In the genomic region with DNA sequence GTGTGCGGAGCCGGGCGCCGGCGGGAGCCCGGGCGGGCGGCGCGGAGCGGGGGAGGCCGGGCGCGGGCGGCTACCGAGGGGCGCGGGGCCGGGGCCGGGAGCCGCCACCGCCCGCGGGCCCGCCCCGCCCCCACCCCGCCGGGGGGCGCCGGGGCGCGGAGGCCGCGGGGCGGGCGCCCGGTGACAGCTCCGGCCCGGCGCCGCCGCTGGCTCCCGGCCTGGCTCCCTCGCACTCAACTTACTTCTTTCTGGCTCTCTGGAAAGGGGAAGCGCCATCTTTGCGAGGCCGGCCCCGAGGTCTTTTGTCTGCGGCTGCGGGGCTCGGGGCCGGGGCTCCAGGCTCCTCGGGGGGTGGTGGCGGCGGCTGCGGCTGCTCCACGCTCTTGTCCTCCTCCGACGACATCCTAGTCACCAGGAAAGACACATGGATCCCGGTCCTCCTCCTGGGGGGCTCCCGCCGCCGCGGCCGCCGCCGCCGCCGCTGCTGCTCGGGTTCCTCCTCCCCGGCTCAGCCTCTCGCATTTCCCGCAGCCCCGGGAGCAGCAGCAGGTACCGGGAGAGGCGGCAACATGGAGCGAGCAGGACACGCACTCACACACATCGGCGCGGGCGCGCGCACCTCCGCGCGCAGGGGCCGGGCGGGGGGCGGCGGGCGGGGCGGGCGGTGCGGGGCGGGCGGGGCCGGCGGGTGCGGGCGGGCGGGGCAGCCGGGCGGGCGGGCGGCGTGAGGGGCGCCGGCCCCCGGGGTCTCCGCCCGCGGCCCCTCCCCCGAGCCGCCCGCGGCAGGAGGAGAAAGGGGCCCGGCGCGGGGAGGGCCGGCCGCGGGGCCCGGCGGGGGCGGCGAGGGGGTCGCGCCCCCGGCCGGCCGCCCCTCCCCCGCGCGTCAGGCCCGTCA, we compare ENCODE assay signal across 8 cellular contexts. TPM values are rescaled to one million over a fixed set of nuclear protein-coding genes. Genes with fewer than 3 reads are reported as not detected.
DNase-seq lines count a peak whose midpoint lies in the region; ATAC-seq, FAIRE-seq and TF ChIP-seq lines count a peak whose summit lies in the region.

TSS of gene KMT2C (minus strand) at position 620 of the 895 bp plus-strand sequence. CDS start at position 403, 217 bp downstream.

- no peak for TF ChIP-seq POLR2A in testis (IDR thresholded peaks at IDR 0.05)

- no peaks in the 10 kb centered on the region for H3K9me3 ChIP-seq in neuron (ENCODE audit: low read length)
- no peaks in the 10 kb centered on the region for H3K9me3 ChIP-seq in testis

- ATAC-seq in HG02938 (IDR thresholded peaks at IDR 0.05; ENCODE audit: unreplicated experiment), result peak; percentile 10
- ATAC-seq in GM19397 (IDR thresholded peaks at IDR 0.05; ENCODE audit: unreplicated experiment), result no peak

- H3K4me1 ChIP-seq in neuron (ENCODE audit: insufficient read depth, low read length) (peaks cover 10% of the 10 kb centered on the region), testis (peaks cover 5% of the 10 kb centered on the region)

- DNase-seq in GM13976 (ENCODE audit: low spot score) (peak; percentile 72), activated gamma-delta T cell (lab: John Stamatoyannopoulos, UW) (peak; percentile 44), frontal cortex (ENCODE audit: low spot score in 2 of 2) (peak; percentile 71 to 86), testis (peak; percentile 74)

- 0 to 1% methylated on average over 11 to 58 of the region's 136 CpGs for WGBS in testis, 2 donors

- H3K27ac ChIP-seq in testis, result peak within 1 kb of the TSS; percentile 98 to 99

- TF ChIP-seq CTCF in GM13976 (IDR thresholded peaks at IDR 0.05; ENCODE audit: borderline replicate concordance, control extremely low read depth, extremely low read depth, insufficient read depth, missing control alignments) (no peak), testis (IDR thresholded peaks at IDR 0.05) (no peak)

- FAIRE-seq in frontal cortex (lab: Jason Lieb, UNC), result no peak

- in situ Hi-C loops in GM13976 (cut with MboI; ENCODE audit: low sequenced_read_pairs, unreplicated experiment), result no loop called here

- peak within 1 kb of the TSS; percentile 67 for H2AFZ ChIP-seq in neuron (ENCODE audit: low read depth, low read length)

- intact Hi-C loops in testis (cut with DNase I; ENCODE audit: low total_unique reads), result no loop called here

- H3K36me3 ChIP-seq in neuron (ENCODE audit: insufficient read depth, low read length), result no peaks in the 10 kb centered on the region
- no peaks in the 10 kb centered on the region for H3K36me3 ChIP-seq in testis (ENCODE audit: low read depth, missing control alignments)

- H3K27me3 ChIP-seq in neuron (ENCODE audit: insufficient read depth, low read length), result no peaks in the 10 kb centered on the region
- H3K27me3 ChIP-seq in testis, result no peaks in the 10 kb centered on the region

- H3K4me3 ChIP-seq in neuron (ENCODE audit: low read length), result peak within 1 kb of the TSS; percentile 61
- peak within 1 kb of the TSS; percentile 96 for H3K4me3 ChIP-seq in testis

TF ChIP-seq in PFSK-1, 5 proteins besides CTCF, POLR2A, EP300 and RAD21:
- TF ChIP-seq FOXP2 (optimal IDR thresholded peaks at IDR 0.05; ENCODE audit: borderline replicate concordance, extremely low read depth, extremely low read length, insufficient read depth) (no peak), SIN3A (IDR thresholded peaks at IDR 0.05; ENCODE audit: borderline replicate concordance, insufficient read depth, low read length) (peak; percentile 50; the same call in 1 of the 2 replicates), TAF1 (IDR thresholded peaks at IDR 0.05; ENCODE audit: borderline replicate concordance, insufficient read depth, low read length) (no peak), POLR2AphosphoS5 (IDR thresholded peaks at IDR 0.05; ENCODE audit: low read depth, low read length) (peak; percentile 53; the same call in 1 of the 2 replicates)
- TF ChIP-seq, protein P1, sequence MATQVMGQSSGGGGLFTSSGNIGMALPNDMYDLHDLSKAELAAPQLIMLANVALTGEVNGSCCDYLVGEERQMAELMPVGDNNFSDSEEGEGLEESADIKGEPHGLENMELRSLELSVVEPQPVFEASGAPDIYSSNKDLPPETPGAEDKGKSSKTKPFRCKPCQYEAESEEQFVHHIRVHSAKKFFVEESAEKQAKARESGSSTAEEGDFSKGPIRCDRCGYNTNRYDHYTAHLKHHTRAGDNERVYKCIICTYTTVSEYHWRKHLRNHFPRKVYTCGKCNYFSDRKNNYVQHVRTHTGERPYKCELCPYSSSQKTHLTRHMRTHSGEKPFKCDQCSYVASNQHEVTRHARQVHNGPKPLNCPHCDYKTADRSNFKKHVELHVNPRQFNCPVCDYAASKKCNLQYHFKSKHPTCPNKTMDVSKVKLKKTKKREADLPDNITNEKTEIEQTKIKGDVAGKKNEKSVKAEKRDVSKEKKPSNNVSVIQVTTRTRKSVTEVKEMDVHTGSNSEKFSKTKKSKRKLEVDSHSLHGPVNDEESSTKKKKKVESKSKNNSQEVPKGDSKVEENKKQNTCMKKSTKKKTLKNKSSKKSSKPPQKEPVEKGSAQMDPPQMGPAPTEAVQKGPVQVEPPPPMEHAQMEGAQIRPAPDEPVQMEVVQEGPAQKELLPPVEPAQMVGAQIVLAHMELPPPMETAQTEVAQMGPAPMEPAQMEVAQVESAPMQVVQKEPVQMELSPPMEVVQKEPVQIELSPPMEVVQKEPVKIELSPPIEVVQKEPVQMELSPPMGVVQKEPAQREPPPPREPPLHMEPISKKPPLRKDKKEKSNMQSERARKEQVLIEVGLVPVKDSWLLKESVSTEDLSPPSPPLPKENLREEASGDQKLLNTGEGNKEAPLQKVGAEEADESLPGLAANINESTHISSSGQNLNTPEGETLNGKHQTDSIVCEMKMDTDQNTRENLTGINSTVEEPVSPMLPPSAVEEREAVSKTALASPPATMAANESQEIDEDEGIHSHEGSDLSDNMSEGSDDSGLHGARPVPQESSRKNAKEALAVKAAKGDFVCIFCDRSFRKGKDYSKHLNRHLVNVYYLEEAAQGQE (IDR thresholded peaks at IDR 0.05; ENCODE audit: insufficient read depth in 1 of 2, low read depth in 2 of 2, low read length in 2 of 2), result no peak
TF ChIP-seq in PFSK-1: peak in this region for 2.

RNA-seq across cellular contexts. Expression of gene KMT2C, which starts in this region (rescaled TPM):
- polyA plus RNA-seq in PFSK-1 (2012; ENCODE audit: insufficient read length, low read depth), result 10.6 TPM
- total RNA-seq in frontal cortex, result 55.0 TPM
- 100 to 1,000 TPM; 154 to 167 TPM for total RNA-seq in testis
- 32.8 TPM for polyA plus RNA-seq in testis (ENCODE audit: insufficient read depth, low read depth, low replicate concordance)
